Comparison of ENCODE assay signal across 16 cellular contexts in genomic region chr16:31186176-31186575, GRCh38. TPM values are rescaled to one million over a fixed set of nuclear protein-coding genes. Genes with fewer than 3 reads are reported as not detected.
DNase-seq lines count a peak whose midpoint lies in the region; ATAC-seq and TF ChIP-seq lines count a peak whose summit lies in the region.
"Had no signal": no experiment of that assay in that cellular context is flagged by ENCODE, and none has a peak within 500 bp of the region (broad histone marks: within the 10 kb centered on the region; RNA-seq: fewer than 3 reads in every experiment).

No MANE protein-coding gene starts in this region.

- no peak overlapping the region for H3K4me3 Mint-ChIP-seq in Calu3 (ENCODE audit: low read depth, unreplicated experiment)
- H3K4me3 Mint-ChIP-seq in activated naive CD8-positive, alpha-beta T cell: peak overlapping the region; percentile 84
- H3K4me3 Mint-ChIP-seq in natural killer cell treated with Interleukin-12 subunit alpha and Interleukin-12 subunit beta and Interleukin-15 and Interleukin-18, amount 100 ng/mL, for 72 hours: peak overlapping the region; percentile 86

- no peaks in the 10 kb centered on the region for H3K9me3 ChIP-seq in Loucy (ENCODE audit: insufficient read depth, low read depth, low read length)
- H3K9me3 ChIP-seq: breast epithelium, right lobe of liver had no signal

- intact Hi-C loops in Calu3 (cut with micrococcal nuclease; ENCODE audit: unreplicated experiment): loop anchor here (10.0 kb wide), 1 partner anchor 199 kb away; no protein-coding TSS in a partner anchor

- TF ChIP-seq CTCF in Calu3 (IDR thresholded peaks at IDR 0.05; ENCODE audit: unreplicated experiment): no peak
- no peak for TF ChIP-seq CTCF in Loucy (conservative IDR thresholded peaks at IDR 0.05; ENCODE audit: low read length)

- peaks cover 100% of the 10 kb centered on the region for H3K79me2 ChIP-seq in Loucy (ENCODE audit: insufficient read depth, low read length)

- peak overlapping the region; percentile 65 for H3K4me3 ChIP-seq in Loucy (ENCODE audit: low read length, poor library complexity, severe bottlenecking)
- H3K4me3 ChIP-seq: breast epithelium, right lobe of liver had no signal

- H3K36me3 Mint-ChIP-seq in Calu3 (ENCODE audit: insufficient read depth, unreplicated experiment): peaks cover 100% of the 10 kb centered on the region
- H3K36me3 Mint-ChIP-seq in activated naive CD8-positive, alpha-beta T cell: peaks cover 29% of the 10 kb centered on the region
- peaks cover 88% of the 10 kb centered on the region for H3K36me3 Mint-ChIP-seq in natural killer cell treated with Interleukin-12 subunit alpha and Interleukin-12 subunit beta and Interleukin-15 and Interleukin-18, amount 100 ng/mL, for 72 hours

- H3K27me3 Mint-ChIP-seq in Calu3 (ENCODE audit: unreplicated experiment): no peaks in the 10 kb centered on the region
- no peaks in the 10 kb centered on the region for H3K27me3 Mint-ChIP-seq in activated naive CD8-positive, alpha-beta T cell
- no peaks in the 10 kb centered on the region for H3K27me3 Mint-ChIP-seq in natural killer cell treated with Interleukin-12 subunit alpha and Interleukin-12 subunit beta and Interleukin-15 and Interleukin-18, amount 100 ng/mL, for 72 hours
- H3K27me3 Mint-ChIP-seq: naive B cell had no signal

- peaks cover 6% of the 10 kb centered on the region; the same call in 1 of the 2 replicates for H3F3A ChIP-seq in Loucy (ENCODE audit: low read depth)

- peaks cover 98% of the 10 kb centered on the region for H3K36me3 ChIP-seq in Loucy (ENCODE audit: insufficient read depth, low read length)

- H3K9ac ChIP-seq in Loucy (ENCODE audit: low read depth, low read length, poor library complexity, severe bottlenecking): no peak overlapping the region

- H3K27me3 ChIP-seq in Loucy (ENCODE audit: insufficient read depth, low read length, poor library complexity, severe bottlenecking): peaks cover 6% of the 10 kb centered on the region
- H3K27me3 ChIP-seq: breast epithelium, right lobe of liver had no signal

- H3K9me2 ChIP-seq in Loucy (replicated peaks; ENCODE audit: low read depth, low read length): no peaks in the 10 kb centered on the region

- no peak overlapping the region for H2AFZ ChIP-seq in Loucy (ENCODE audit: low read length)

- DNase-seq in Calu3 (no peak), AML-193 (lab: John Stamatoyannopoulos, UW) (no peak)
- DNase-seq in natural killer cell treated with Interleukin-12 subunit alpha and Interleukin-12 subunit beta and Interleukin-15 and Interleukin-18, amount 100 ng/mL, for 72 hours (ENCODE audit: low spot score): no peak
- DNase-seq: HCEC 1CT, kidney, MM.1S, naive B cell, right lobe of liver, substantia nigra had no signal

- peaks cover 61% of the 10 kb centered on the region for H3K4me1 ChIP-seq in Loucy (ENCODE audit: insufficient read depth, low read length, poor library complexity, severe bottlenecking)

- H3K4me2 ChIP-seq in Loucy (ENCODE audit: low read depth, low read length, poor library complexity, severe bottlenecking): peak overlapping the region; percentile 95

- ATAC-seq in natural killer cell treated with Interleukin-12 subunit alpha and Interleukin-12 subunit beta and Interleukin-15 and Interleukin-18, amount 100 ng/mL, for 72 hours: no peak
- ATAC-seq in HG02642 (IDR thresholded peaks at IDR 0.05; ENCODE audit: poor library complexity, unreplicated experiment) (no peak), GM21526 (IDR thresholded peaks at IDR 0.05; ENCODE audit: low FRiP score, unreplicated experiment) (no peak)
- ATAC-seq: right lobe of liver had no signal

- H3K4me1 Mint-ChIP-seq in Calu3 (ENCODE audit: low read depth, unreplicated experiment): peaks cover 65% of the 10 kb centered on the region
- peaks cover 87% of the 10 kb centered on the region for H3K4me1 Mint-ChIP-seq in activated naive CD8-positive, alpha-beta T cell (ENCODE audit: low read depth)
- H3K4me1 Mint-ChIP-seq in natural killer cell treated with Interleukin-12 subunit alpha and Interleukin-12 subunit beta and Interleukin-15 and Interleukin-18, amount 100 ng/mL, for 72 hours (ENCODE audit: low read depth in 2 of 2): peaks cover 94 to 97% of the 10 kb centered on the region in 2 donors

- H3K9me3 Mint-ChIP-seq in Calu3 (ENCODE audit: low read depth, unreplicated experiment): no peaks in the 10 kb centered on the region
- H3K9me3 Mint-ChIP-seq in activated naive CD8-positive, alpha-beta T cell (ENCODE audit: low read depth): no peaks in the 10 kb centered on the region
- H3K9me3 Mint-ChIP-seq in natural killer cell treated with Interleukin-12 subunit alpha and Interleukin-12 subunit beta and Interleukin-15 and Interleukin-18, amount 100 ng/mL, for 72 hours: no peaks in the 10 kb centered on the region

- no TSS peak for BruUV-seq in Calu3 (replicated peaks; lab: Mats Ljungman, UMichigan)

- CTCF ChIA-PET in Calu3 (lab: Charles Lee): no interaction called here

- peak overlapping the region; percentile 8 for H3K27ac Mint-ChIP-seq in Calu3 (ENCODE audit: unreplicated experiment)
- peak overlapping the region; percentile 86 for H3K27ac Mint-ChIP-seq in activated naive CD8-positive, alpha-beta T cell
- H3K27ac Mint-ChIP-seq in natural killer cell treated with Interleukin-12 subunit alpha and Interleukin-12 subunit beta and Interleukin-15 and Interleukin-18, amount 100 ng/mL, for 72 hours: peak overlapping the region; percentile 74 to 100

- peaks cover 100% of the 10 kb centered on the region for H4K20me1 ChIP-seq in Loucy (ENCODE audit: insufficient read depth, low read length, poor library complexity, severe bottlenecking)

RNA-seq across cellular contexts. Expression of gene FUS, which starts 6.2 kb away (rescaled TPM):
- total RNA-seq in Calu3 (2022): 550 and 629 TPM in 2 replicates
- total RNA-seq in natural killer cell treated with Interleukin-12 subunit alpha and Interleukin-12 subunit beta and Interleukin-15 and Interleukin-18, amount 100 ng/mL, for 72 hours: 100 to 1,000 TPM; 625 to 840 TPM

RNA-seq across cellular contexts. Expression of gene PYCARD, which starts 16.4 kb away (rescaled TPM):
- total RNA-seq in Calu3 (2022): 24.3 and 30.9 TPM in 2 replicates
- total RNA-seq in natural killer cell treated with Interleukin-12 subunit alpha and Interleukin-12 subunit beta and Interleukin-15 and Interleukin-18, amount 100 ng/mL, for 72 hours: 10 to 100 TPM; 23.1 to 29.8 TPM

RNA-seq across cellular contexts. Expression of gene TRIM72, which starts 27.7 kb away (rescaled TPM):
- not detected in 2 replicates for total RNA-seq in Calu3 (2022)
- total RNA-seq in natural killer cell treated with Interleukin-12 subunit alpha and Interleukin-12 subunit beta and Interleukin-15 and Interleukin-18, amount 100 ng/mL, for 72 hours: under 1 TPM in 1 of 2 donors, not detected in 1; 0.06 TPM
- total RNA-seq: glomerular endothelial cell, RPMI7951 had no signal

RNA-seq across cellular contexts. Expression of gene PYDC1, which starts 30.8 kb away (rescaled TPM):
- total RNA-seq in Calu3 (2022): not detected in 2 replicates
- total RNA-seq in natural killer cell treated with Interleukin-12 subunit alpha and Interleukin-12 subunit beta and Interleukin-15 and Interleukin-18, amount 100 ng/mL, for 72 hours: not detected
- total RNA-seq: breast epithelium, glomerular endothelial cell, kidney, right lobe of liver, RPMI7951 had no signal

RNA-seq across cellular contexts. Expression of gene PRSS36, which starts 36.3 kb away (rescaled TPM):
- total RNA-seq in Calu3 (2022): 1.6 TPM in 2 replicates
- total RNA-seq in natural killer cell treated with Interleukin-12 subunit alpha and Interleukin-12 subunit beta and Interleukin-15 and Interleukin-18, amount 100 ng/mL, for 72 hours: 1 to 10 TPM in 1 of 2 donors, not detected in 1; 1.5 TPM
- total RNA-seq: glomerular endothelial cell had no signal

Comparison
In these comparisons a context has a peak if more than half of its experiments do, and no peak if none do; other contexts are left out.
1. H3K27ac Mint-ChIP-seq: peak in every context shown above with its lines; median percentile 87 in natural killer cell treated with Interleukin-12 subunit alpha and Interleukin-12 subunit beta and Interleukin-15 and Interleukin-18, amount 100 ng/mL, for 72 hours; 86 in activated naive CD8-positive, alpha-beta T cell; 8 in Calu3.